ENCODE assay signal across 33 cellular contexts in genomic region chr1:6813165-6813564, GRCh38. TPM values are rescaled to one million over a fixed set of nuclear protein-coding genes. Genes with fewer than 3 reads are reported as not detected.
DNase-seq lines count a peak whose midpoint lies in the region; ATAC-seq, FAIRE-seq and TF ChIP-seq lines count a peak whose summit lies in the region.
"Had no signal": no experiment of that assay in that cellular context is flagged by ENCODE, and none has a peak within 500 bp of the region (broad histone marks: within the 10 kb centered on the region; RNA-seq: fewer than 3 reads in every experiment).

No MANE protein-coding gene starts in this region.

- H3K27ac Mint-ChIP-seq in WTC11 = no peak overlapping the region
- H3K27ac Mint-ChIP-seq: B cell; CD14-positive monocyte; CD4-positive, alpha-beta memory T cell; CD4-positive, alpha-beta T cell; CD4-positive, CD25-positive, alpha-beta regulatory T cell; CD8-positive, alpha-beta T cell had no signal

- POLR2A ChIA-PET in WTC11 (lab: Charles Lee) (no interaction called here), K562 (lab: Yijun Ruan, JAX) (no interaction called here)

- no peaks in the 10 kb centered on the region; a peak in 1 of 5 replicates for H3K27me3 ChIP-seq in K562 (ENCODE audit: control insufficient read depth in 2 of 2, insufficient read depth in 2 of 2, low read length in 2 of 2)
- H3K27me3 ChIP-seq: BE2C; BLaER1; BLaER1 treated with 17β-estradiol and CSF1 and Interleukin-3, amounts not matched to agents 10 nM and 100 nM had no signal

- CTCF ChIA-PET in WTC11 (lab: Charles Lee) = no interaction called here
- CTCF ChIA-PET in K562 (lab: Yijun Ruan, JAX; ENCODE audit: low intra/inter-chr PET ratio) = interaction anchor here (0.9 kb wide), 1 partner anchor 257 kb away, joined by 3 read pairs; no protein-coding TSS in a partner anchor

- no peak for TF ChIP-seq EP300 in K562 (IDR thresholded peaks at IDR 0.05; ENCODE audit: low read length)

- TF ChIP-seq POLR2A in K562 (conservative IDR thresholded peaks at IDR 0.05) = no peak

- ATAC-seq in WTC11 = no peak
- ATAC-seq in K562 = no peak
- ATAC-seq: A549; CD8-positive, alpha-beta T cell had no signal

- no peaks in the 10 kb centered on the region; a peak in 1 of 5 replicates for H3K4me1 ChIP-seq in K562 (replicated peaks in 1 of 2; ENCODE audit: control insufficient read depth in 2 of 2, insufficient read depth in 2 of 2, low read length in 2 of 2)
- H3K4me1 ChIP-seq: BE2C, BLaER1, Caco-2 had no signal

- no peaks in the 10 kb centered on the region for H3K9me3 Mint-ChIP-seq in WTC11
- H3K9me3 Mint-ChIP-seq: CD14-positive monocyte; CD4-positive, alpha-beta memory T cell; CD4-positive, alpha-beta T cell; CD4-positive, CD25-positive, alpha-beta regulatory T cell; CD8-positive, alpha-beta memory T cell; CD8-positive, alpha-beta T cell had no signal

- BruUV-seq in K562 (replicated peaks; lab: Mats Ljungman, UMichigan) = no TSS peak

- peaks cover 41% of the 10 kb centered on the region for H4K20me1 ChIP-seq in K562 (replicated peaks; ENCODE audit: control insufficient read depth, insufficient read depth, low read length)

- H3K4me2 ChIP-seq in K562 (ENCODE audit: insufficient read depth, low read length) = no peak overlapping the region
- H3K4me2 ChIP-seq: A549; BLaER1; BLaER1 treated with 17β-estradiol and CSF1 and Interleukin-3, amounts not matched to agents 10 nM and 100 nM had no signal

- no peak overlapping the region for H3K4me3 ChIP-seq in K562
- H3K4me3 ChIP-seq: A549; BLaER1; BLaER1 treated with 17β-estradiol and CSF1 and Interleukin-3, amounts not matched to agents 10 nM and 100 nM had no signal

- H3K36me3 ChIP-seq in K562 (ENCODE audit: control insufficient read depth, insufficient read depth, low read length) = no peaks in the 10 kb centered on the region; the same call in 2 of the 3 replicates
- H3K36me3 ChIP-seq: BE2C had no signal

- no peaks in the 10 kb centered on the region for H3K9me3 ChIP-seq in K562 (replicated peaks; ENCODE audit: control insufficient read depth, insufficient read depth, low read depth, low read length)
- H3K9me3 ChIP-seq: A549, BE2C, BLaER1, Caco-2 had no signal

- H3K27me3 Mint-ChIP-seq in WTC11 (ENCODE audit: low read depth) = no peaks in the 10 kb centered on the region
- H3K27me3 Mint-ChIP-seq: B cell; CD4-positive, alpha-beta memory T cell; CD4-positive, alpha-beta T cell; CD4-positive, CD25-positive, alpha-beta regulatory T cell; CD8-positive, alpha-beta memory T cell had no signal

- in situ Hi-C loops in K562 (cut with MboI) (no loop called here), GM13977 (cut with MboI; ENCODE audit: low pct_unique_long_range_greater_than_20kb, low sequenced_read_pairs, unreplicated experiment) (no loop called here)

- H3K9me1 ChIP-seq in K562 (ENCODE audit: control insufficient read depth, insufficient read depth, low read length) = no peaks in the 10 kb centered on the region

- H3K4me3 Mint-ChIP-seq in WTC11 = no peak overlapping the region
- H3K4me3 Mint-ChIP-seq: B cell; CD14-positive monocyte; CD4-positive, alpha-beta memory T cell; CD4-positive, alpha-beta T cell; CD4-positive, CD25-positive, alpha-beta regulatory T cell; CD8-positive, alpha-beta memory T cell; CD8-positive, alpha-beta T cell had no signal

- H2AFZ ChIP-seq in K562 (ENCODE audit: low read depth, low read length) = no peak overlapping the region

- TF ChIP-seq RAD21 in K562 (CRISPR knock-in tag; conservative IDR thresholded peaks at IDR 0.05 in 1 of 2, IDR thresholded peaks at IDR 0.05 in 1 of 2) = no peak

- WGBS in K562 (ENCODE audit: insufficient coverage, low coverage, missing lambda C conversion rate) = 0% methylated on average over 1 of the region's 1 CpG

- no peak for FAIRE-seq in K562 (lab: Jason Lieb, UNC)
- FAIRE-seq: A204.1, A549, D721Med had no signal

- intact Hi-C loops in K562 (cut with micrococcal nuclease) = no loop called here

- TF ChIP-seq CTCF in WTC11 (IDR thresholded peaks at IDR 0.05) = no peak
- TF ChIP-seq CTCF in K562 (IDR thresholded peaks at IDR 0.05 in 2 of 3, conservative IDR thresholded peaks at IDR 0.05 in 1 of 3; ENCODE audit: insufficient read depth in 2 of 3, low read depth in 1 of 3, low read length in 3 of 3) = no peak
- no peak for TF ChIP-seq CTCF in GM13977 (IDR thresholded peaks at IDR 0.05; ENCODE audit: extremely low read depth, insufficient read depth, missing control alignments)

- peaks cover 19% of the 10 kb centered on the region for H3K4me1 Mint-ChIP-seq in WTC11

- DNase-seq in WTC11 (ENCODE audit: low spot score) = no peak
- DNase-seq in K562 (ENCODE audit: extremely low read depth in 1 of 4, low spot score in 3 of 4) = no peak
- no peak for DNase-seq in A172 (ENCODE audit: low spot score)
- DNase-seq in GM13977 (ENCODE audit: low spot score) = no peak
- DNase-seq: 8988T; ACHN; AML-193; BE2C; C1 segment of cervical spinal cord; Caco-2; Calu3; CD4-positive, alpha-beta memory T cell; CD4-positive, alpha-beta T cell; CD4-positive, CD25-positive, alpha-beta regulatory T cell; CD8-positive, alpha-beta memory T cell; CD8-positive, alpha-beta T cell; COR-L47; DMS 273 treated with DMSO at 0.1 percent for 48 hours; DMS153; DMS53; DMS79; DMS79 treated with DMSO at 0.1 percent for 48 hours; DND-41; EL had no signal

- no peak overlapping the region for H3K9ac ChIP-seq in K562 (ENCODE audit: insufficient read depth in 1 of 2, low read depth in 2 of 2, low read length in 2 of 2)
- H3K9ac ChIP-seq: BLaER1; BLaER1 treated with 17β-estradiol and CSF1 and Interleukin-3, amounts not matched to agents 10 nM and 100 nM had no signal

- no peak overlapping the region for H3K27ac ChIP-seq in K562 (ENCODE audit: extremely low read depth, low read depth, low read length)
- H3K27ac ChIP-seq: 22Rv1; A549; BLaER1; BLaER1 treated with 17β-estradiol and CSF1 and Interleukin-3, amounts not matched to agents 10 nM and 100 nM; C4-2B had no signal

- no peaks in the 10 kb centered on the region for H3K36me3 Mint-ChIP-seq in WTC11

- H3K79me2 ChIP-seq in K562 (ENCODE audit: control insufficient read depth, insufficient read depth, low read length) = peaks cover 21% of the 10 kb centered on the region; the same call in 2 of the 3 replicates

TF ChIP-seq in WTC11, 78 proteins besides CTCF, POLR2A, EP300 and RAD21:
- no peak for TF ChIP-seq MYBL2 (CRISPR knock-in tag; IDR thresholded peaks at IDR 0.05)
- peak; percentile 56; the same call in 1 of the 2 replicates for TF ChIP-seq HMGA2 (CRISPR knock-in tag; IDR thresholded peaks at IDR 0.05)

TF ChIP-seq in K562, 482 proteins besides CTCF, POLR2A, EP300 and RAD21:
- TF ChIP-seq DACH1 (IDR thresholded peaks at IDR 0.05; ENCODE audit: partially characterized antibody) = peak; percentile 54
- no peak for TF ChIP-seq MBD1 (CRISPR knock-in tag; IDR thresholded peaks at IDR 0.05)
TF ChIP-seq in K562: peak in this region for 1.

RNA-seq across cellular contexts. Expression of gene CAMTA1, which starts 27.9 kb away (rescaled TPM):
- total RNA-seq in WTC11 (2021) (86.4 to 116 TPM (median 112 TPM) in 3 replicates), K562 (2014; rRNA removed) (41.8 and 43.9 TPM in 2 replicates), K562 (2014; rRNA removed; fragmentation: Illumina TruSeq; extraction: Trizol) (61.2 and 66.8 TPM in 2 replicates), K562 (2015; rRNA removed; fragmentation: Illumina TruSeq; extraction: Trizol) (53.0 and 65.9 TPM in 2 replicates), K562 (2021) (72.4 and 74.7 TPM in 2 replicates)
- 20.6 and 31.7 TPM in 2 replicates for total RNA-seq in K562 (2011; cell fraction: chromatin; rRNA removed; ENCODE audit: low replicate concordance)
- 11.8 and 14.1 TPM in 2 replicates for total RNA-seq in K562 (2011; cell fraction: nucleolus; rRNA removed)
- total RNA-seq in K562 (2011; cell fraction: nucleoplasm; rRNA removed) = 35.6 and 49.6 TPM in 2 replicates
- polyA plus RNA-seq in K562 (2011; rRNA removed) (45.4 and 57.4 TPM in 2 replicates), K562 (2014; fragmentation: Illumina TruSeq; extraction: Trizol) (137 and 161 TPM in 2 replicates), K562 (2014; fragmentation: Nextera tagmentation; extraction: Ambion mirVana) (10 to 100 TPM; 59.8 to 77.4 TPM), K562 (2014; rRNA removed) (81.0 and 98.3 TPM in 2 replicates)
- polyA plus RNA-seq in K562 (2011; cell fraction: cytosol; rRNA removed) = 13.7 and 47.2 TPM in 2 replicates
- 11.8 and 21.1 TPM in 2 replicates for polyA plus RNA-seq in K562 (2011; cell fraction: nucleus; rRNA removed)
- 58.8 and 114 TPM in 2 replicates for polyA plus RNA-seq in K562 (2012)
- polyA minus RNA-seq in K562 (2011; rRNA and poly(A)+ RNA removed) = 19.2 and 21.2 TPM in 2 replicates
- polyA minus RNA-seq in K562 (2011; cell fraction: cytosol; rRNA and poly(A)+ RNA removed) = 10.4 and 12.7 TPM in 2 replicates
- 12.7 and 15.7 TPM in 2 replicates for polyA minus RNA-seq in K562 (2011; cell fraction: nucleus; rRNA and poly(A)+ RNA removed)
- 66.1 and 97.5 TPM in 2 replicates for total RNA-seq in A172 (2014; rRNA removed; shearing (Covaris generic))
